13 cellular contexts compared by ENCODE assay signal in genomic region chr14:23548351-23549318, GRCh38. TPM values are rescaled to one million over a fixed set of nuclear protein-coding genes. Genes with fewer than 3 reads are reported as not detected.
DNase-seq lines count a peak whose midpoint lies in the region; ATAC-seq, FAIRE-seq and TF ChIP-seq lines count a peak whose summit lies in the region.
"Had no signal": no experiment of that assay in that cellular context is flagged by ENCODE, and none has a peak within 500 bp of the region (broad histone marks: within the 10 kb centered on the region; RNA-seq: fewer than 3 reads in every experiment).

No MANE protein-coding gene starts in this region.

- H4K20me1 ChIP-seq in GM12878 (ENCODE audit: control insufficient read depth, insufficient read depth) (no peaks in the 10 kb centered on the region), OCI-LY7 (ENCODE audit: insufficient read depth, low read length) (no peaks in the 10 kb centered on the region; the same call in 1 of the 2 replicates)

- H3K9me3 ChIP-seq in HUES64 (ENCODE audit: insufficient read depth, low read depth, low read length) (no peaks in the 10 kb centered on the region), GM12878 (replicated peaks; ENCODE audit: control insufficient read depth, insufficient read depth, low read length) (no peaks in the 10 kb centered on the region), kidney (ENCODE audit: control insufficient read depth in 1 of 2, low read length in 2 of 2) (no peaks in the 10 kb centered on the region), OCI-LY7 (ENCODE audit: low read length) (no peaks in the 10 kb centered on the region), SJCRH30 (replicated peaks) (no peaks in the 10 kb centered on the region)
- H3K9me3 ChIP-seq: MG63, sigmoid colon had no signal

- no peaks in the 10 kb centered on the region for H3K9me2 ChIP-seq in OCI-LY7 (ENCODE audit: insufficient read depth, low read length)

- ATAC-seq in GM12878: no peak
- ATAC-seq: activated T-cell treated with anti-CD3 and anti-CD28 coated beads, Interleukin-2, amount 50 U/mL, for 72 hours had no signal

- CTCF ChIA-PET in GM12878 (lab: Yijun Ruan, JAX): interaction anchor here (0.9 to 2.8 kb wide), 9 partner anchors 8 to 71 kb away, joined by 3 to 25 read pairs (median 6); no protein-coding TSS in a partner anchor
- CTCF ChIA-PET in OCI-LY7 (lab: Charles Lee; ENCODE audit: unreplicated experiment): no interaction called here

- H3K4me3 ChIP-seq in HUES64 (ENCODE audit: low read length) (peak overlapping the region; percentile 72), GM12878 (no peak overlapping the region), kidney (ENCODE audit: low read length in 2 of 2) (no peak overlapping the region), OCI-LY7 (ENCODE audit: low read depth, low read length, poor library complexity, severe bottlenecking) (no peak overlapping the region), SJCRH30 (no peak overlapping the region)
- H3K4me3 ChIP-seq: MG63, sigmoid colon had no signal

- POLR2A ChIA-PET in GM12878 (lab: Charles Lee): interaction anchor here (1.5 kb wide), 1 partner anchor 9 kb away, joined by 3 read pairs; no protein-coding TSS in a partner anchor
- POLR2A ChIA-PET in OCI-LY7 (lab: Charles Lee): interaction anchor here (0.6 kb wide), 1 partner anchor 9 kb away, joined by 3 read pairs; no protein-coding TSS in a partner anchor

- H3K4me1 ChIP-seq in HUES64 (ENCODE audit: insufficient read depth, low read length) (peaks cover 67% of the 10 kb centered on the region), GM12878 (ENCODE audit: control insufficient read depth, insufficient read depth, low read length) (no peaks in the 10 kb centered on the region), kidney (ENCODE audit: control insufficient read depth in 1 of 2, insufficient read depth in 1 of 2, low read depth in 1 of 2, low read length in 2 of 2) (peaks cover 17% of the 10 kb centered on the region in 2 donors), OCI-LY7 (ENCODE audit: insufficient read depth, low read length, poor library complexity, severe bottlenecking) (peaks cover 13% of the 10 kb centered on the region), SJCRH30 (0 out of 2 replicates have a peak, but pooled peaks cover 7% of the 10 kb centered on the region)

- H3K27ac ChIP-seq in HUES64 (ENCODE audit: low read depth, low read length) (peak overlapping the region; percentile 90), GM12878 (ENCODE audit: control insufficient read depth, insufficient read depth) (no peak overlapping the region), kidney (ENCODE audit: low read depth in 2 of 2, low read length in 2 of 2) (peak overlapping the region; percentile 56 to 58), OCI-LY7 (ENCODE audit: low read depth, low read length, poor library complexity, severe bottlenecking) (no peak overlapping the region), SJCRH30 (no peak overlapping the region)
- H3K27ac ChIP-seq: sigmoid colon had no signal

- intact Hi-C loops in GM12878 (cut with micrococcal nuclease; ENCODE audit: unreplicated experiment): no loop called here
- intact Hi-C loops in kidney (cut with DNase I): no loop called here
- intact Hi-C loops in OCI-LY7 (cut with micrococcal nuclease; ENCODE audit: unreplicated experiment): no loop called here

- TF ChIP-seq EP300 in GM12878 (IDR thresholded peaks at IDR 0.05; ENCODE audit: borderline replicate concordance in 1 of 2, control insufficient read depth in 1 of 2, low read depth in 2 of 2, low read length in 2 of 2): no peak

- FAIRE-seq in GM12878 (lab: Jason Lieb, UNC) (no peak), kidney (lab: Jason Lieb, UNC) (no peak)

- peak; percentile 76 for DNase-seq in DMS53 (lab: John Stamatoyannopoulos, UW)
- no peak for DNase-seq in GM12878 (ENCODE audit: low read depth, low spot score)
- DNase-seq in kidney: peak; percentile 63
- no peak for DNase-seq in activated T-cell treated with anti-CD3 and anti-CD28 coated beads, Interleukin-2, amount 50 U/mL, for 1 hour
- no peak for DNase-seq in OCI-LY7 (ENCODE audit: low spot score)
- DNase-seq in activated CD4-positive, alpha-beta T cell treated with anti-CD3 and anti-CD28 coated beads for 1 hour: no peak
- DNase-seq in SJCRH30: no peak
- DNase-seq: activated T-cell treated with anti-CD3 and anti-CD28 coated beads, Interleukin-2, amount 50 U/mL, for 72 hours; MG63; naive B cell; NCI-H82; sigmoid colon had no signal

- in situ Hi-C loops in GM12878 (cut with MboI): no loop called here

- H3K27me3 ChIP-seq in HUES64 (ENCODE audit: insufficient read depth, low read length): no peaks in the 10 kb centered on the region
- H3K27me3 ChIP-seq in GM12878 (replicated peaks in 1 of 2; ENCODE audit: control insufficient read depth in 2 of 2, insufficient read depth in 2 of 2, low read length in 1 of 2): no peaks in the 10 kb centered on the region
- H3K27me3 ChIP-seq in SJCRH30: peaks cover 12% of the 10 kb centered on the region
- H3K27me3 ChIP-seq: MG63, sigmoid colon had no signal

- BruUV-seq in GM12878 (replicated peaks; lab: Mats Ljungman, UMichigan): TSS peak; percentile 68
- BruUV-seq in OCI-LY7 (replicated peaks; lab: Mats Ljungman, UMichigan): no TSS peak

- no peak for TF ChIP-seq CTCF in GM12878 (IDR thresholded peaks at IDR 0.05 in 2 of 3, conservative IDR thresholded peaks at IDR 0.05 in 1 of 3; ENCODE audit: control insufficient read depth in 2 of 3, extremely low read depth in 1 of 3, insufficient read depth in 1 of 3, low read depth in 3 of 3, low read length in 3 of 3)
- no peak for TF ChIP-seq CTCF in kidney (IDR thresholded peaks at IDR 0.05; ENCODE audit: borderline replicate concordance, extremely low read depth, insufficient read depth)
- no peak for TF ChIP-seq CTCF in OCI-LY7 (conservative IDR thresholded peaks at IDR 0.05; ENCODE audit: low read length)

- TF ChIP-seq POLR2A in GM12878 (IDR thresholded peaks at IDR 0.05; ENCODE audit: low read depth, low read length): no peak

- H2AFZ ChIP-seq in GM12878 (ENCODE audit: control insufficient read depth, low read depth, low read length) (no peak overlapping the region), OCI-LY7 (ENCODE audit: low read length) (no peak overlapping the region)

- no peak overlapping the region for H3K4me2 ChIP-seq in GM12878 (ENCODE audit: control insufficient read depth, insufficient read depth)
- H3K4me2 ChIP-seq in OCI-LY7 (ENCODE audit: low read length): no peak overlapping the region

- H3K9ac ChIP-seq in HUES64 (ENCODE audit: low read depth, low read length): peak overlapping the region; percentile 54
- H3K9ac ChIP-seq in GM12878 (ENCODE audit: control insufficient read depth, insufficient read depth, low read length): no peak overlapping the region
- peak overlapping the region in 1 of 2 donors; percentile 4 for H3K9ac ChIP-seq in kidney (ENCODE audit: low read length in 2 of 2)

- H3K36me3 ChIP-seq in HUES64 (ENCODE audit: insufficient read depth, low read length): 0 out of 2 replicates have a peak, but pooled peaks cover 2% of the 10 kb centered on the region
- no peaks in the 10 kb centered on the region for H3K36me3 ChIP-seq in GM12878 (ENCODE audit: control insufficient read depth in 2 of 2, insufficient read depth in 2 of 2, low read length in 1 of 2)
- H3K36me3 ChIP-seq in kidney (ENCODE audit: control insufficient read depth in 1 of 2, insufficient read depth in 2 of 2, low read length in 2 of 2): no peaks in the 10 kb centered on the region
- H3K36me3 ChIP-seq in OCI-LY7 (ENCODE audit: insufficient read depth, low read length): no peaks in the 10 kb centered on the region
- no peaks in the 10 kb centered on the region for H3K36me3 ChIP-seq in SJCRH30
- H3K36me3 ChIP-seq: MG63, sigmoid colon had no signal

- 28% methylated on average over 18 of the region's 18 CpGs for WGBS in HUES64
- WGBS in GM12878 (ENCODE audit: insufficient coverage, insufficient replicate concordance, low lambda C conversion rate, missing lambda C conversion rate): 69% methylated on average over 18 of the region's 18 CpGs

- TF ChIP-seq RAD21 in GM12878 (IDR thresholded peaks at IDR 0.05; ENCODE audit: insufficient read depth, low read depth, low read length): no peak

- H3K79me2 ChIP-seq in GM12878 (ENCODE audit: control insufficient read depth, insufficient read depth, low read length) (no peaks in the 10 kb centered on the region), OCI-LY7 (ENCODE audit: insufficient read depth, low read depth, low read length) (no peaks in the 10 kb centered on the region)

- RAD21 ChIA-PET in GM12878 (lab: Charles Lee; ENCODE audit: unreplicated experiment): interaction anchor here (1.2 kb wide), 1 partner anchor 11 kb away, joined by 6 read pairs; no protein-coding TSS in a partner anchor

- SMC1A ChIA-PET in GM12878 (lab: Charles Lee; ENCODE audit: uncharacterized antibody, unreplicated experiment): interaction anchor here (0.7 to 1.2 kb wide), 4 partner anchors 20 to 71 kb away, joined by 3 to 7 read pairs (median 4); no protein-coding TSS in a partner anchor

RNA-seq across cellular contexts. Expression of gene ZFHX2, which starts 2.9 kb away (rescaled TPM):
- polyA plus RNA-seq in HUES64 (2013, experiment 1 of 2): 14.5 TPM
- polyA plus RNA-seq in HUES64 (2013, experiment 2 of 2): 15.4 TPM
- total RNA-seq in GM12878 (2013; cell fraction: nucleolus; rRNA removed): 3.4 and 3.9 TPM in 2 replicates
- total RNA-seq in GM12878 (2014; rRNA removed) (0.11 and 0.40 TPM in 2 replicates), GM12878 (2014; rRNA removed; fragmentation: Illumina TruSeq; extraction: Trizol) (0.14 and 0.54 TPM in 2 replicates), GM12878 (2021) (1.8 and 2.2 TPM in 2 replicates), kidney (4.9 TPM), OCI-LY7 (2022) (1.2 and 1.8 TPM in 2 replicates)
- polyA plus RNA-seq in GM12878 (2011; ENCODE audit: low read depth): 0.17 TPM
- polyA plus RNA-seq in GM12878 (2011; rRNA removed) (0.10 and 0.42 TPM in 2 replicates), GM12878 (2014; fragmentation: Illumina TruSeq; extraction: Trizol) (0.19 and 0.56 TPM in 2 replicates), GM12878 (2014; fragmentation: Nextera tagmentation; extraction: Ambion mirVana) (1 to 10 TPM in 1 of 2 experiments, under 1 TPM in 1; 0.27 to 1.3 TPM), GM12878 (2014; rRNA removed) (0.32 and 0.72 TPM in 2 replicates), GM12878 (2016; fragmentation: Nextera tagmentation; extraction: Ambion mirVana) (1 to 10 TPM in 1 of 2 experiments, under 1 TPM in 1; 0.59 to 1.2 TPM), kidney (ENCODE audit: insufficient read depth, low read depth, low replicate concordance) (6.1 TPM)
- 0.13 TPM in 2 replicates for polyA plus RNA-seq in GM12878 (2011; cell fraction: cytosol; rRNA removed)
- 1.2 and 2.8 TPM in 2 replicates for polyA plus RNA-seq in GM12878 (2011; cell fraction: nucleus; rRNA removed)
- 0.84 and 0.97 TPM in 2 replicates for polyA plus RNA-seq in GM12878 (2012)
- 0.95 and 1.3 TPM in 2 replicates for polyA minus RNA-seq in GM12878 (2011; rRNA and poly(A)+ RNA removed)
- 0.53 and 0.83 TPM in 2 replicates for polyA minus RNA-seq in GM12878 (2011; cell fraction: cytosol; rRNA and poly(A)+ RNA removed)
- polyA minus RNA-seq in GM12878 (2011; cell fraction: nucleus; rRNA and poly(A)+ RNA removed): 1.7 and 2.7 TPM in 2 replicates
- total RNA-seq in OCI-LY7 (2014; rRNA removed; shearing (Covaris generic)): 0.60 and 0.62 TPM in 2 replicates
- total RNA-seq in SJCRH30 (2014; rRNA removed; shearing (Covaris generic)): 0.04 and 0.05 TPM in 2 replicates

RNA-seq across cellular contexts. Expression of gene THTPA, which starts 7.4 kb away (rescaled TPM):
- polyA plus RNA-seq in HUES64 (2013, experiment 1 of 2): 13.6 TPM
- 17.4 TPM for polyA plus RNA-seq in HUES64 (2013, experiment 2 of 2)
- total RNA-seq in GM12878 (2013; cell fraction: nucleolus; rRNA removed): 16.2 and 23.2 TPM in 2 replicates
- 10.4 and 16.9 TPM in 2 replicates for total RNA-seq in GM12878 (2014; rRNA removed)
- 7.8 and 8.2 TPM in 2 replicates for total RNA-seq in GM12878 (2014; rRNA removed; fragmentation: Illumina TruSeq; extraction: Trizol)
- total RNA-seq in GM12878 (2021): 12.4 and 16.9 TPM in 2 replicates
- 5.1 TPM for polyA plus RNA-seq in GM12878 (2011; ENCODE audit: low read depth)
- polyA plus RNA-seq in GM12878 (2011; rRNA removed): 3.0 and 4.5 TPM in 2 replicates
- 6.9 and 8.0 TPM in 2 replicates for polyA plus RNA-seq in GM12878 (2011; cell fraction: cytosol; rRNA removed)
- polyA plus RNA-seq in GM12878 (2011; cell fraction: nucleus; rRNA removed): 9.9 and 14.0 TPM in 2 replicates
- polyA plus RNA-seq in GM12878 (2012): 7.3 and 8.1 TPM in 2 replicates
- polyA plus RNA-seq in GM12878 (2014; fragmentation: Illumina TruSeq; extraction: Trizol): 10.9 and 15.3 TPM in 2 replicates
- 1 to 10 TPM; 3.1 to 5.9 TPM for polyA plus RNA-seq in GM12878 (2014; fragmentation: Nextera tagmentation; extraction: Ambion mirVana)
- polyA plus RNA-seq in GM12878 (2014; rRNA removed): 15.1 and 18.5 TPM in 2 replicates
- 10 to 100 TPM; 17.8 to 24.9 TPM for polyA plus RNA-seq in GM12878 (2016; fragmentation: Nextera tagmentation; extraction: Ambion mirVana)
- polyA minus RNA-seq in GM12878 (2011; rRNA and poly(A)+ RNA removed): 5.3 and 10.1 TPM in 2 replicates
- polyA minus RNA-seq in GM12878 (2011; cell fraction: cytosol; rRNA and poly(A)+ RNA removed): 1.5 and 2.8 TPM in 2 replicates
- 4.7 and 5.6 TPM in 2 replicates for polyA minus RNA-seq in GM12878 (2011; cell fraction: nucleus; rRNA and poly(A)+ RNA removed)
- total RNA-seq in kidney: 24.4 TPM
- polyA plus RNA-seq in kidney (ENCODE audit: insufficient read depth, low read depth, low replicate concordance): 38.4 TPM
- 20.9 and 28.6 TPM in 2 replicates for total RNA-seq in OCI-LY7 (2014; rRNA removed; shearing (Covaris generic))
- 15.4 and 16.9 TPM in 2 replicates for total RNA-seq in OCI-LY7 (2022)
- 12.3 and 14.9 TPM in 2 replicates for total RNA-seq in SJCRH30 (2014; rRNA removed; shearing (Covaris generic))

RNA-seq across cellular contexts. Expression of gene AP1G2, which starts 19.0 kb away (rescaled TPM):
- 36.2 TPM for polyA plus RNA-seq in HUES64 (2013, experiment 1 of 2)
- 41.1 TPM for polyA plus RNA-seq in HUES64 (2013, experiment 2 of 2)
- 258 and 299 TPM in 2 replicates for total RNA-seq in GM12878 (2013; cell fraction: nucleolus; rRNA removed)
- 74.6 and 74.9 TPM in 2 replicates for total RNA-seq in GM12878 (2014; rRNA removed)
- total RNA-seq in GM12878 (2014; rRNA removed; fragmentation: Illumina TruSeq; extraction: Trizol): 41.5 and 45.5 TPM in 2 replicates
- 110 and 135 TPM in 2 replicates for total RNA-seq in GM12878 (2021)
- polyA plus RNA-seq in GM12878 (2011; ENCODE audit: low read depth): 96.6 TPM
- 61.2 and 115 TPM in 2 replicates for polyA plus RNA-seq in GM12878 (2011; rRNA removed)
- polyA plus RNA-seq in GM12878 (2011; cell fraction: cytosol; rRNA removed): 117 and 179 TPM in 2 replicates
- 1,109 and 1,353 TPM in 2 replicates for polyA plus RNA-seq in GM12878 (2011; cell fraction: nucleus; rRNA removed)
- polyA plus RNA-seq in GM12878 (2012): 124 and 126 TPM in 2 replicates
- 60.4 and 92.7 TPM in 2 replicates for polyA plus RNA-seq in GM12878 (2014; fragmentation: Illumina TruSeq; extraction: Trizol)
- polyA plus RNA-seq in GM12878 (2014; fragmentation: Nextera tagmentation; extraction: Ambion mirVana): 10 to 100 TPM; 55.6 to 65.5 TPM
- polyA plus RNA-seq in GM12878 (2014; rRNA removed): 129 and 146 TPM in 2 replicates
- 100 to 1,000 TPM; 114 to 122 TPM for polyA plus RNA-seq in GM12878 (2016; fragmentation: Nextera tagmentation; extraction: Ambion mirVana)
- polyA minus RNA-seq in GM12878 (2011; rRNA and poly(A)+ RNA removed): 117 and 189 TPM in 2 replicates
- 36.4 and 43.8 TPM in 2 replicates for polyA minus RNA-seq in GM12878 (2011; cell fraction: cytosol; rRNA and poly(A)+ RNA removed)
- polyA minus RNA-seq in GM12878 (2011; cell fraction: nucleus; rRNA and poly(A)+ RNA removed): 211 and 295 TPM in 2 replicates
- 123 TPM for total RNA-seq in kidney
- 56.7 TPM for polyA plus RNA-seq in kidney (ENCODE audit: insufficient read depth, low read depth, low replicate concordance)
- 110 and 129 TPM in 2 replicates for total RNA-seq in OCI-LY7 (2014; rRNA removed; shearing (Covaris generic))
- total RNA-seq in OCI-LY7 (2022): 209 and 235 TPM in 2 replicates
- total RNA-seq in SJCRH30 (2014; rRNA removed; shearing (Covaris generic)): not detected in 2 replicates

RNA-seq across cellular contexts. Expression of gene JPH4, which starts 30.0 kb away (rescaled TPM):
- 13.9 TPM for polyA plus RNA-seq in HUES64 (2013, experiment 1 of 2)
- 17.3 TPM for polyA plus RNA-seq in HUES64 (2013, experiment 2 of 2)
- 18.3 and 18.9 TPM in 2 replicates for total RNA-seq in GM12878 (2013; cell fraction: nucleolus; rRNA removed)
- total RNA-seq in GM12878 (2014; rRNA removed): 2.5 and 2.6 TPM in 2 replicates
- 3.0 and 3.2 TPM in 2 replicates for total RNA-seq in GM12878 (2014; rRNA removed; fragmentation: Illumina TruSeq; extraction: Trizol)
- total RNA-seq in GM12878 (2021): 10.3 and 10.6 TPM in 2 replicates
- 1.8 TPM for polyA plus RNA-seq in GM12878 (2011; ENCODE audit: low read depth)
- polyA plus RNA-seq in GM12878 (2011; rRNA removed): 6.8 and 8.4 TPM in 2 replicates
- polyA plus RNA-seq in GM12878 (2011; cell fraction: cytosol; rRNA removed): 7.9 and 9.8 TPM in 2 replicates
- 14.7 and 20.5 TPM in 2 replicates for polyA plus RNA-seq in GM12878 (2011; cell fraction: nucleus; rRNA removed)
- 3.2 and 3.6 TPM in 2 replicates for polyA plus RNA-seq in GM12878 (2012)
- polyA plus RNA-seq in GM12878 (2014; fragmentation: Illumina TruSeq; extraction: Trizol): 4.2 and 5.5 TPM in 2 replicates
- polyA plus RNA-seq in GM12878 (2014; fragmentation: Nextera tagmentation; extraction: Ambion mirVana): under 1 TPM; 0.48 to 0.60 TPM
- 6.7 and 7.1 TPM in 2 replicates for polyA plus RNA-seq in GM12878 (2014; rRNA removed)
- 1 to 10 TPM; 3.4 to 4.4 TPM for polyA plus RNA-seq in GM12878 (2016; fragmentation: Nextera tagmentation; extraction: Ambion mirVana)
- polyA minus RNA-seq in GM12878 (2011; rRNA and poly(A)+ RNA removed): 5.5 and 8.0 TPM in 2 replicates
- polyA minus RNA-seq in GM12878 (2011; cell fraction: cytosol; rRNA and poly(A)+ RNA removed): 4.4 and 5.3 TPM in 2 replicates
- 4.1 and 6.8 TPM in 2 replicates for polyA minus RNA-seq in GM12878 (2011; cell fraction: nucleus; rRNA and poly(A)+ RNA removed)
- total RNA-seq in kidney: 7.0 TPM
- polyA plus RNA-seq in kidney (ENCODE audit: insufficient read depth, low read depth, low replicate concordance): 3.6 TPM
- not detected in 2 replicates for total RNA-seq in OCI-LY7 (2014; rRNA removed; shearing (Covaris generic))
- not detected in 2 replicates for total RNA-seq in OCI-LY7 (2022)
- 0.10 TPM in 2 replicates for total RNA-seq in SJCRH30 (2014; rRNA removed; shearing (Covaris generic))

Comparison
In these comparisons a context has a peak if more than half of its experiments do, and no peak if none do; other contexts are left out.
1. DNase-seq: peak in DMS53 (single experiment) and kidney (single experiment); none in GM12878 (single experiment), activated T-cell treated with anti-CD3 and anti-CD28 coated beads, Interleukin-2, amount 50 U/mL, for 1 hour (single experiment), OCI-LY7 (single experiment), activated CD4-positive, alpha-beta T cell treated with anti-CD3 and anti-CD28 coated beads for 1 hour (single experiment) and SJCRH30 (0 of 2).
2. H3K27ac ChIP-seq: peak in HUES64 (single experiment) and kidney (2 of 2); none in GM12878 (single experiment), OCI-LY7 (single experiment) and SJCRH30 (single experiment).
3. RNA of gene AP1G2, which starts 19.0 kb away (total RNA-seq): 110 to 235 TPM in OCI-LY7, 123 TPM in kidney (single experiment) and 41.5 to 299 TPM in GM12878; not detected in SJCRH30; every median in the first group is over 10 times any median in the second.